Comparison of ENCODE assay signal across 7 cellular contexts in the genomic region with DNA sequence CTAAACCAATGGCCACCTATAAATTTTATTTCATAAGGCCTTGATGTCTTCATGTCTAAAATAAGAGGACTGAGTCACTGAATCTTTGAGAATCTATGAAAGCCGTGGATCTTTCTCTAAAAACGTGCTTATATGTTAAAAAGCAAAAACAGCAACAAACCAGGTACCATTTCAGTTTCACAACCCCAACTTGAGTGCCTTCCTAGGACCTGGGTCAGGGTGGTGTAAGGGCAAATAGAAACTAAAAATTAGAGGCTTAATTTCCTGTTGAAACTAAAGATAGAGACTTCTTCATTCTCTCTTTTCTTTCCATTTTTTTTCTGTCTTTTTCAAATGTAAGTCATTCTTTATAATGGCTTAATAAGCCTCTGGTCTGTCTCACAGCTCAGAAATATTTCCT. TPM values are rescaled to one million over a fixed set of nuclear protein-coding genes. Genes with fewer than 3 reads are reported as not detected.
"Had no signal": no experiment of that assay in that cellular context is flagged by ENCODE, and none has a peak within 500 bp of the region (broad histone marks: within the 10 kb centered on the region; RNA-seq: fewer than 3 reads in every experiment).

No MANE protein-coding gene starts in this region.

- H3K27ac Mint-ChIP-seq: IgD-negative memory B cell had no signal

- DNase-seq: IMR-90, KBM-7 had no signal

- H3K4me3 ChIP-seq: K562 had no signal

- H3K27ac ChIP-seq: HL-60 had no signal

- H3K4me3 Mint-ChIP-seq: IgD-negative memory B cell had no signal

- H3K36me3 Mint-ChIP-seq: IgD-negative memory B cell had no signal

- ATAC-seq: HepG2, K562 had no signal

RNA-seq across cellular contexts. Expression of a gene that starts 27.2 kb away (rescaled TPM):
- total RNA-seq: HT-29 had no signal
